Comparison of ENCODE assay signal across 27 cellular contexts in genomic region chr3:4846529-4846928, GRCh38.
A peak's percentile ranks its signal among the peaks of the same experiment; 100 is the strongest.
DNase-seq lines count a peak whose midpoint lies in the region; ATAC-seq and TF ChIP-seq lines count a peak whose summit lies in the region.
"Had no signal": no experiment of that assay in that cellular context is flagged by ENCODE, and none has a peak within 500 bp of the region (broad histone marks: within the 10 kb centered on the region; RNA-seq: fewer than 3 reads in every experiment).

No MANE protein-coding gene starts in this region.

- no peak overlapping the region for H3K9ac ChIP-seq in colonic mucosa (ENCODE audit: low read depth in 2 of 2, low read length in 2 of 2)
- H3K9ac ChIP-seq: BLaER1 had no signal

- H3K4me3 ChIP-seq in CD4-positive, alpha-beta memory T cell (ENCODE audit: low read length in 2 of 2) = no peak overlapping the region
- H3K4me3 ChIP-seq in brain microvascular endothelial cell (ENCODE audit: low read depth, low read length) = no peak overlapping the region
- H3K4me3 ChIP-seq in upper lobe of right lung = no peak overlapping the region
- no peak overlapping the region for H3K4me3 ChIP-seq in colonic mucosa
- H3K4me3 ChIP-seq: BLaER1, esophagus squamous epithelium, gastrocnemius medialis, lower lobe of right lung, mucosa of descending colon, uterus had no signal

- no peaks in the 10 kb centered on the region for H3K36me3 ChIP-seq in CD4-positive, alpha-beta memory T cell (ENCODE audit: insufficient read depth, low read length)
- no peaks in the 10 kb centered on the region for H3K36me3 ChIP-seq in brain microvascular endothelial cell (replicated peaks)
- no peaks in the 10 kb centered on the region for H3K36me3 ChIP-seq in upper lobe of right lung
- no peaks in the 10 kb centered on the region for H3K36me3 ChIP-seq in colonic mucosa
- H3K36me3 ChIP-seq: BLaER1, esophagus squamous epithelium, gastrocnemius medialis, lower lobe of right lung, uterus had no signal

- H3K27me3 ChIP-seq in CD4-positive, alpha-beta memory T cell (ENCODE audit: insufficient read depth, low read length) = no peaks in the 10 kb centered on the region
- no peaks in the 10 kb centered on the region for H3K27me3 ChIP-seq in brain microvascular endothelial cell (replicated peaks)
- no peaks in the 10 kb centered on the region for H3K27me3 ChIP-seq in upper lobe of right lung
- H3K27me3 ChIP-seq in colonic mucosa = no peaks in the 10 kb centered on the region
- H3K27me3 ChIP-seq: esophagus squamous epithelium, gastrocnemius medialis, uterus had no signal

- CTCF ChIA-PET in activated CD4-positive, alpha-beta T cell treated with anti-CD3 and anti-CD28 coated beads, Interleukin-2, amount 10 ng/mL, durations not matched to agents 7 days and 5 days (lab: Charles Lee) = interaction anchor here (1.1 to 2.2 kb wide), 5 partner anchors 11 to 134 kb away, joined by 3 to 6 read pairs (median 4); no protein-coding TSS in a partner anchor
- CTCF ChIA-PET in CD4-positive, alpha-beta memory T cell (lab: Charles Lee; ENCODE audit: partially characterized antibody) = interaction anchor here (0.9 to 2.3 kb wide), 3 partner anchors 8 to 137 kb away, joined by 3 to 5 read pairs (median 3); no protein-coding TSS in a partner anchor

- H3K9me3 Mint-ChIP-seq in activated CD4-positive, alpha-beta T cell treated with anti-CD3 and anti-CD28 coated beads, Interleukin-2, amount 10 ng/mL, durations not matched to agents 7 days and 5 days = peaks cover 12% of the 10 kb centered on the region
- H3K9me3 Mint-ChIP-seq in CD4-positive, alpha-beta memory T cell = no peaks in the 10 kb centered on the region
- H3K9me3 Mint-ChIP-seq in activated naive CD8-positive, alpha-beta T cell treated with anti-CD3 and anti-CD28 coated beads, Interleukin-2, amount 50 U/mL, for 24 hours = peaks cover 14% of the 10 kb centered on the region
- H3K9me3 Mint-ChIP-seq: H9 had no signal

- DNase-seq in activated CD4-positive, alpha-beta T cell treated with anti-CD3 and anti-CD28 coated beads, Interleukin-2, amount 10 ng/mL, durations not matched to agents 7 days and 5 days = no peak
- no peak for DNase-seq in activated CD4-positive, alpha-beta T cell treated with anti-CD3 and anti-CD28 coated beads for 1 hour
- no peak for DNase-seq in CD4-positive, alpha-beta memory T cell
- DNase-seq in NCI-H69 (lab: John Stamatoyannopoulos, UW) (peak; percentile 90), brain microvascular endothelial cell (no peak), upper lobe of right lung (no peak), colonic mucosa (no peak)
- DNase-seq in activated naive CD8-positive, alpha-beta T cell treated with anti-CD3 and anti-CD28 coated beads, Interleukin-2, amount 50 U/mL, for 24 hours = no peak
- DNase-seq: activated CD4-positive, alpha-beta T cell treated with anti-CD3 and anti-CD28 coated beads for 36 hours; DMS 273 treated with DMSO at 0.1 percent for 48 hours; esophagus squamous epithelium; gastrocnemius medialis; H9; hypothalamus; islet precursor cell; lower lobe of right lung; mucosa of descending colon; NCI-H1436 treated with DMSO at 0.1 percent for 48 hours; NCI-H774; stimulated activated CD8-positive, alpha-beta memory T cell treated with anti-CD3 and anti-CD28 coated beads, Interleukin-4, amount 100 ng/mL, for 48 hours; uterus had no signal

- peak overlapping the region; percentile 74 for H3K27ac Mint-ChIP-seq in activated CD4-positive, alpha-beta T cell treated with anti-CD3 and anti-CD28 coated beads, Interleukin-2, amount 10 ng/mL, durations not matched to agents 7 days and 5 days
- peak overlapping the region; percentile 57 to 98 (median 94) for H3K27ac Mint-ChIP-seq in CD4-positive, alpha-beta memory T cell
- H3K27ac Mint-ChIP-seq in activated naive CD8-positive, alpha-beta T cell treated with anti-CD3 and anti-CD28 coated beads, Interleukin-2, amount 50 U/mL, for 24 hours = peak overlapping the region; percentile 99
- H3K27ac Mint-ChIP-seq: H9, progenitor cell of endocrine pancreas had no signal

- peak overlapping the region; percentile 67 for H3K27ac ChIP-seq in CD4-positive, alpha-beta memory T cell (ENCODE audit: low read depth, low read length)
- no peak overlapping the region for H3K27ac ChIP-seq in brain microvascular endothelial cell
- H3K27ac ChIP-seq in upper lobe of right lung = no peak overlapping the region
- H3K27ac ChIP-seq in colonic mucosa = no peak overlapping the region
- H3K27ac ChIP-seq: BLaER1, gastrocnemius medialis, HL-60, lower lobe of right lung, uterus had no signal

- in situ Hi-C loops in brain microvascular endothelial cell (cut with HindIII; ENCODE audit: low pct_ligation_motif_present, low sequenced_read_pairs) = no loop called here

- no peaks in the 10 kb centered on the region for H3K27me3 Mint-ChIP-seq in activated CD4-positive, alpha-beta T cell treated with anti-CD3 and anti-CD28 coated beads, Interleukin-2, amount 10 ng/mL, durations not matched to agents 7 days and 5 days
- no peaks in the 10 kb centered on the region for H3K27me3 Mint-ChIP-seq in CD4-positive, alpha-beta memory T cell
- no peaks in the 10 kb centered on the region for H3K27me3 Mint-ChIP-seq in activated naive CD8-positive, alpha-beta T cell treated with anti-CD3 and anti-CD28 coated beads, Interleukin-2, amount 50 U/mL, for 24 hours
- H3K27me3 Mint-ChIP-seq: activated CD4-positive, alpha-beta T cell treated with anti-CD3 and anti-CD28 coated beads for 36 hours had no signal

- H3K9me3 ChIP-seq in CD4-positive, alpha-beta memory T cell (ENCODE audit: control insufficient read depth in 1 of 2, low read length in 2 of 2) = no peaks in the 10 kb centered on the region
- H3K9me3 ChIP-seq in upper lobe of right lung (no peaks in the 10 kb centered on the region), colonic mucosa (no peaks in the 10 kb centered on the region)
- H3K9me3 ChIP-seq: BLaER1, esophagus squamous epithelium, gastrocnemius medialis, lower lobe of right lung, mucosa of descending colon, uterus had no signal

- peak overlapping the region; percentile 14 for H3K4me3 Mint-ChIP-seq in activated CD4-positive, alpha-beta T cell treated with anti-CD3 and anti-CD28 coated beads, Interleukin-2, amount 10 ng/mL, durations not matched to agents 7 days and 5 days
- H3K4me3 Mint-ChIP-seq in CD4-positive, alpha-beta memory T cell = peak overlapping the region in 2 of 8 donors; percentile 33 to 45
- H3K4me3 Mint-ChIP-seq in activated naive CD8-positive, alpha-beta T cell treated with anti-CD3 and anti-CD28 coated beads, Interleukin-2, amount 50 U/mL, for 24 hours = no peak overlapping the region
- H3K4me3 Mint-ChIP-seq: brain, H9 had no signal

- H3K4me1 Mint-ChIP-seq in activated CD4-positive, alpha-beta T cell treated with anti-CD3 and anti-CD28 coated beads, Interleukin-2, amount 10 ng/mL, durations not matched to agents 7 days and 5 days = peaks cover 98% of the 10 kb centered on the region
- peaks cover 70 to 93% (median 83%) of the 10 kb centered on the region in 4 donors for H3K4me1 Mint-ChIP-seq in CD4-positive, alpha-beta memory T cell
- peaks cover 100% of the 10 kb centered on the region for H3K4me1 Mint-ChIP-seq in activated naive CD8-positive, alpha-beta T cell treated with anti-CD3 and anti-CD28 coated beads, Interleukin-2, amount 50 U/mL, for 24 hours

- ATAC-seq in activated naive CD8-positive, alpha-beta T cell treated with anti-CD3 and anti-CD28 coated beads, Interleukin-2, amount 50 U/mL, for 24 hours = no peak
- no peak for ATAC-seq in upper lobe of right lung
- ATAC-seq: gastrocnemius medialis, HepG2, Right ventricle myocardium inferior had no signal

- POLR2A ChIA-PET in activated CD4-positive, alpha-beta T cell treated with anti-CD3 and anti-CD28 coated beads, Interleukin-2, amount 10 ng/mL, durations not matched to agents 7 days and 5 days (lab: Charles Lee) = no interaction called here
- POLR2A ChIA-PET in CD4-positive, alpha-beta memory T cell (lab: Charles Lee; ENCODE audit: partially characterized antibody) = interaction anchor here (0.5 to 6.3 kb wide), 3 partner anchors 11 to 133 kb away, joined by 4 to 42 read pairs (median 4); partner anchors contain the start of gene BHLHE40

- H3K4me1 ChIP-seq in CD4-positive, alpha-beta memory T cell (ENCODE audit: insufficient read depth, low read length) = peaks cover 96% of the 10 kb centered on the region
- peaks cover 5% of the 10 kb centered on the region for H3K4me1 ChIP-seq in upper lobe of right lung
- H3K4me1 ChIP-seq in colonic mucosa = no peaks in the 10 kb centered on the region
- H3K4me1 ChIP-seq: lower lobe of right lung, uterus had no signal

- peaks cover 43% of the 10 kb centered on the region for H3K36me3 Mint-ChIP-seq in activated CD4-positive, alpha-beta T cell treated with anti-CD3 and anti-CD28 coated beads, Interleukin-2, amount 10 ng/mL, durations not matched to agents 7 days and 5 days (ENCODE audit: low read depth)
- H3K36me3 Mint-ChIP-seq in CD4-positive, alpha-beta memory T cell = peaks cover 4 to 11% of the 10 kb centered on the region in 2 donors
- peaks cover 48% of the 10 kb centered on the region for H3K36me3 Mint-ChIP-seq in activated naive CD8-positive, alpha-beta T cell treated with anti-CD3 and anti-CD28 coated beads, Interleukin-2, amount 50 U/mL, for 24 hours (ENCODE audit: low read depth)
- H3K36me3 Mint-ChIP-seq: brain had no signal

- TF ChIP-seq CTCF in brain microvascular endothelial cell (IDR thresholded peaks at IDR 0.05; ENCODE audit: low read depth, low read length, missing control alignments) = no peak
- TF ChIP-seq CTCF in upper lobe of right lung (IDR thresholded peaks at IDR 0.05) = no peak
- TF ChIP-seq CTCF in colonic mucosa (IDR thresholded peaks at IDR 0.05) = no peak

- intact Hi-C loops in CD4-positive, alpha-beta memory T cell (cut with micrococcal nuclease) = loop anchor here (2.0 kb wide), 1 partner anchor 16 kb away; no protein-coding TSS in a partner anchor
- intact Hi-C loops in upper lobe of right lung (cut with DNase I) (no loop called here), colonic mucosa (cut with DNase I) (no loop called here)
